6 cellular contexts compared by ENCODE assay signal in the genomic region with DNA sequence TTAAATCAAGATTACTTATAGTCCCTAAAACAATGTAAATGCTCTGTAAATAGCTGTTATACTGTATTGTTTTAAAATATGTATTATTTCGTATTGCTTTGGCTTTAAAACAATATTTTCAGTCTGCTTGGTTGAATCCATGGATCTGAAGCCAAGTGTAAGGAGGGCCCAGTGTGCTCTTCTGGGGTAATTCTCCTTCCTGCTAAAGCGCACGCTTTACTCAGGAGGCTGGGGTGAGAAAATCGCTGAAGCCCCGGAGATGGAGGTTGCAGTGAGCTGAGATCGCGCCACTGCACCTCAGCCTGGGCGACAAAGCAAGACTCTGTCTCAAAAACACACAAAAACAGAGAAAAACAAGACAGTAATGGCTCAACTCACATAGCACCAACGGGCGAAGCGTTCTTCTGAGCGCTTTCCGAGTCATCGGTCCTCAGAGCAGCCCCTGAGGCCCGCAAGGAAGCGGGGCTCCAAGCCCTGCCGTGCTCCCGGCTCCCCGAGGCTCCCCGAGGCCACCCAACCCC. TPM values are rescaled to one million over a fixed set of nuclear protein-coding genes. Genes with fewer than 3 reads are reported as not detected.
DNase-seq lines count a peak whose midpoint lies in the region; ATAC-seq, FAIRE-seq and TF ChIP-seq lines count a peak whose summit lies in the region.

No MANE protein-coding gene starts in this region.

- peaks cover 0 to 3% (median 0%) of the 10 kb centered on the region in 5 donors for H3K36me3 Mint-ChIP-seq in naive thymus-derived CD4-positive, alpha-beta T cell

- POLR2A ChIA-PET in HCT116 (lab: Charles Lee), result no interaction called here
- POLR2A ChIA-PET in naive thymus-derived CD4-positive, alpha-beta T cell (lab: Charles Lee), result interaction anchor here (1.3 to 2.1 kb wide), 2 partner anchors 55 to 205 kb away, joined by 3 to 14 read pairs; a partner anchor contains a TSS

- H3K4me3 Mint-ChIP-seq in naive thymus-derived CD4-positive, alpha-beta T cell, result peak overlapping the region; percentile 87 to 95 (median 92)

- H3K36me3 ChIP-seq in HCT116 (ENCODE audit: control insufficient read depth in 1 of 2, insufficient read depth in 2 of 2, low read length in 2 of 2), result no peaks in the 10 kb centered on the region
- H3K36me3 ChIP-seq in naive thymus-derived CD4-positive, alpha-beta T cell (ENCODE audit: control insufficient read depth in 2 of 3, insufficient read depth in 3 of 3, low read length in 3 of 3), result peaks cover 0 to 28% (median 0%) of the 10 kb centered on the region in 3 experiments

- peak overlapping the region; percentile 67 to 71 for H3K4me3 ChIP-seq in HCT116 (replicated peaks in 1 of 2; ENCODE audit: low read depth in 1 of 2, low read length in 2 of 2)
- peak overlapping the region; percentile 53 for H3K4me3 ChIP-seq in astrocyte of the cerebellum (ENCODE audit: low read depth, low read length)
- H3K4me3 ChIP-seq in naive thymus-derived CD4-positive, alpha-beta T cell (ENCODE audit: low read length), result peak overlapping the region; percentile 82

- peak overlapping the region; percentile 96 for H3K4me2 ChIP-seq in HCT116 (ENCODE audit: low read length)

- H3K9me3 Mint-ChIP-seq in naive thymus-derived CD4-positive, alpha-beta T cell, result no peaks in the 10 kb centered on the region

- DNase-seq in ACHN (peak; percentile 29), HCT116 (ENCODE audit: low read depth, low spot score) (no peak), astrocyte of the cerebellum (ENCODE audit: low read depth) (no peak), COR-L47 (lab: John Stamatoyannopoulos, UW) (no peak), RCC 7860 (ENCODE audit: low spot score) (no peak)
- no peak for DNase-seq in naive thymus-derived CD4-positive, alpha-beta T cell

- ATAC-seq in HCT116, result peak; percentile 0
- peak; percentile 18 for ATAC-seq in naive thymus-derived CD4-positive, alpha-beta T cell

- H2AFZ ChIP-seq in HCT116 (ENCODE audit: low read depth, low read length, poor library complexity, severe bottlenecking), result peak overlapping the region; percentile 56

- no peak for FAIRE-seq in RCC 7860 (lab: Jason Lieb, UNC)

- no peaks in the 10 kb centered on the region for H3K79me2 ChIP-seq in HCT116 (ENCODE audit: insufficient read depth, low read length)

- CTCF ChIA-PET in HCT116 (lab: Charles Lee), result interaction anchor here (1.0 to 1.3 kb wide), 4 partner anchors 24 to 244 kb away, joined by 3 to 7 read pairs (median 3); a partner anchor contains a TSS
- CTCF ChIA-PET in naive thymus-derived CD4-positive, alpha-beta T cell (lab: Charles Lee), result interaction anchor here (0.6 to 3.0 kb wide), 3 partner anchors 54 to 1798 kb away, joined by 3 to 19 read pairs (median 4); a partner anchor contains a TSS

- intact Hi-C loops in HCT116 (cut with micrococcal nuclease), result loop anchor here (2.0 to 10.0 kb wide), 3 partner anchors 14 to 382 kb away; a partner anchor contains a TSS
- intact Hi-C loops in naive thymus-derived CD4-positive, alpha-beta T cell (cut with micrococcal nuclease), result loop anchor here (1.0 to 10.0 kb wide), 10 partner anchors 13 to 742 kb away; a partner anchor contains a TSS

- peak overlapping the region; percentile 88 for H3K27ac ChIP-seq in HCT116 (ENCODE audit: low read depth, low read length)
- H3K27ac ChIP-seq in naive thymus-derived CD4-positive, alpha-beta T cell (ENCODE audit: low read depth, low read length), result peak overlapping the region; percentile 78

- peaks cover 10 to 37% of the 10 kb centered on the region in 2 experiments for H3K4me1 ChIP-seq in HCT116 (ENCODE audit: control insufficient read depth in 1 of 2, insufficient read depth in 2 of 2, low read length in 2 of 2)
- H3K4me1 ChIP-seq in naive thymus-derived CD4-positive, alpha-beta T cell (ENCODE audit: control insufficient read depth in 2 of 2, insufficient read depth in 2 of 2, low read length in 2 of 2), result peaks cover 19 to 21% of the 10 kb centered on the region in 2 donors

- RAD21 ChIA-PET in HCT116 (lab: Charles Lee; ENCODE audit: low non-redundant PET in 1 of 2, low total read pairs in 2 of 2, uncharacterized antibody in 2 of 2, unreplicated experiment in 2 of 2), result interaction anchor here (1.0 kb wide), 3 partner anchors 23 to 244 kb away, joined by 3 to 4 read pairs (median 4); no protein-coding TSS in a partner anchor

- H3K27ac Mint-ChIP-seq in naive thymus-derived CD4-positive, alpha-beta T cell, result peak overlapping the region; percentile 76 to 90 (median 81)

- H3K4me1 Mint-ChIP-seq in naive thymus-derived CD4-positive, alpha-beta T cell, result peaks cover 11 to 34% (median 22%) of the 10 kb centered on the region in 7 donors

- in situ Hi-C loops in ACHN (cut with HindIII; ENCODE audit: low pct_ligation_motif_present, low pct_unique_long_range_greater_than_20kb, low sequenced_read_pairs) (no loop called here), astrocyte of the cerebellum (cut with HindIII; ENCODE audit: low sequenced_read_pairs) (no loop called here)

- TSS peak; percentile 72 for BruUV-seq in HCT116 (replicated peaks; lab: Mats Ljungman, UMichigan)

- H3K9me2 ChIP-seq in HCT116 (ENCODE audit: insufficient read depth), result no peaks in the 10 kb centered on the region

- no peaks in the 10 kb centered on the region for H3K27me3 ChIP-seq in HCT116 (ENCODE audit: insufficient read depth, low read length)
- no peaks in the 10 kb centered on the region for H3K27me3 ChIP-seq in naive thymus-derived CD4-positive, alpha-beta T cell (ENCODE audit: control insufficient read depth in 2 of 2, insufficient read depth in 2 of 2, low read length in 2 of 2)

- H3K9me3 ChIP-seq in HCT116 (ENCODE audit: control insufficient read depth in 1 of 2, insufficient read depth in 1 of 2, low read depth in 1 of 2, low read length in 2 of 2), result no peaks in the 10 kb centered on the region
- no peaks in the 10 kb centered on the region for H3K9me3 ChIP-seq in naive thymus-derived CD4-positive, alpha-beta T cell (ENCODE audit: control insufficient read depth in 2 of 3, low read length in 3 of 3)

- no peak for TF ChIP-seq RAD21 in HCT116 (IDR thresholded peaks at IDR 0.05; ENCODE audit: low read depth)

- peak overlapping the region; percentile 70 for H3K9ac ChIP-seq in HCT116 (ENCODE audit: low read length)

- H4K20me1 ChIP-seq in HCT116 (ENCODE audit: insufficient read depth), result no peaks in the 10 kb centered on the region

- no peak for TF ChIP-seq POLR2A in HCT116 (IDR thresholded peaks at IDR 0.05; ENCODE audit: borderline replicate concordance, extremely low read depth, insufficient read depth, insufficient read length)

- no peaks in the 10 kb centered on the region for H3K27me3 Mint-ChIP-seq in naive thymus-derived CD4-positive, alpha-beta T cell

- TF ChIP-seq CTCF in HCT116 (IDR thresholded peaks at IDR 0.05 in 2 of 3, conservative IDR thresholded peaks at IDR 0.05 in 1 of 3; ENCODE audit: borderline replicate concordance in 1 of 3, insufficient read depth in 1 of 3, low read depth in 2 of 3, low read length in 2 of 3), result no peak
- TF ChIP-seq CTCF in astrocyte of the cerebellum (IDR thresholded peaks at IDR 0.05; ENCODE audit: low read depth, low read length, missing control alignments), result no peak

TF ChIP-seq in HCT116, 20 proteins besides CTCF, POLR2A, EP300 and RAD21 (continues in another document):
- TF ChIP-seq, protein P1, sequence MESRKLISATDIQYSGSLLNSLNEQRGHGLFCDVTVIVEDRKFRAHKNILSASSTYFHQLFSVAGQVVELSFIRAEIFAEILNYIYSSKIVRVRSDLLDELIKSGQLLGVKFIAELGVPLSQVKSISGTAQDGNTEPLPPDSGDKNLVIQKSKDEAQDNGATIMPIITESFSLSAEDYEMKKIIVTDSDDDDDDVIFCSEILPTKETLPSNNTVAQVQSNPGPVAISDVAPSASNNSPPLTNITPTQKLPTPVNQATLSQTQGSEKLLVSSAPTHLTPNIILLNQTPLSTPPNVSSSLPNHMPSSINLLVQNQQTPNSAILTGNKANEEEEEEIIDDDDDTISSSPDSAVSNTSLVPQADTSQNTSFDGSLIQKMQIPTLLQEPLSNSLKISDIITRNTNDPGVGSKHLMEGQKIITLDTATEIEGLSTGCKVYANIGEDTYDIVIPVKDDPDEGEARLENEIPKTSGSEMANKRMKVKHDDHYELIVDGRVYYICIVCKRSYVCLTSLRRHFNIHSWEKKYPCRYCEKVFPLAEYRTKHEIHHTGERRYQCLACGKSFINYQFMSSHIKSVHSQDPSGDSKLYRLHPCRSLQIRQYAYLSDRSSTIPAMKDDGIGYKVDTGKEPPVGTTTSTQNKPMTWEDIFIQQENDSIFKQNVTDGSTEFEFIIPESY (IDR thresholded peaks at IDR 0.05; ENCODE audit: extremely low read depth, insufficient replicate concordance, low read length), result no peak
- TF ChIP-seq YY1 (IDR thresholded peaks at IDR 0.05; ENCODE audit: extremely low read depth, insufficient replicate concordance, low read depth, low read length), result no peak
- no peak for TF ChIP-seq JUND (IDR thresholded peaks at IDR 0.05)
- no peak for TF ChIP-seq EZH2phosphoT487 (IDR thresholded peaks at IDR 0.05; ENCODE audit: borderline replicate concordance)
- no peak for TF ChIP-seq ZFX (IDR thresholded peaks at IDR 0.05)
- no peak for TF ChIP-seq EZH2 (IDR thresholded peaks at IDR 0.05)
- no peak for TF ChIP-seq SRF (IDR thresholded peaks at IDR 0.05; ENCODE audit: low read depth)
- TF ChIP-seq CEBPB (IDR thresholded peaks at IDR 0.05; ENCODE audit: low read depth), result no peak
- TF ChIP-seq SP1 (IDR thresholded peaks at IDR 0.05; ENCODE audit: low read depth), result no peak

RNA-seq across cellular contexts. Expression of a gene that starts 0.4 kb away (rescaled TPM):
- 28.2 TPM for total RNA-seq in HCT116 (2021; ENCODE audit: unreplicated experiment)
- 22.3 and 26.0 TPM in 2 replicates for polyA plus RNA-seq in HCT116 (2012)
- 10 to 100 TPM; 42.3 to 72.4 (median 65.8) TPM for total RNA-seq in naive thymus-derived CD4-positive, alpha-beta T cell
- 10 to 100 TPM in 1 of 2 donors, 1 to 10 TPM in 1; 8.3 to 18.1 TPM for polyA plus RNA-seq in naive thymus-derived CD4-positive, alpha-beta T cell

RNA-seq across cellular contexts. Expression of a gene that starts 6.7 kb away (rescaled TPM):
- 0.22 TPM for total RNA-seq in HCT116 (2021; ENCODE audit: unreplicated experiment)
- 4.4 and 5.6 TPM in 2 replicates for polyA plus RNA-seq in HCT116 (2012)
- total RNA-seq in naive thymus-derived CD4-positive, alpha-beta T cell, result 1 to 10 TPM in 1 of 5 experiments, under 1 TPM in 2, not detected in 2; 0.16 to 1.1 (median 0.46) TPM
- polyA plus RNA-seq in naive thymus-derived CD4-positive, alpha-beta T cell, result 1 to 10 TPM; 2.0 to 2.3 TPM

RNA-seq across cellular contexts. Expression of a gene that starts 13.1 kb away (rescaled TPM):
- total RNA-seq in HCT116 (2021; ENCODE audit: unreplicated experiment), result 22.0 TPM
- polyA plus RNA-seq in HCT116 (2012), result 17.8 and 20.2 TPM in 2 replicates
- 10 to 100 TPM; 14.9 to 28.0 (median 22.7) TPM for total RNA-seq in naive thymus-derived CD4-positive, alpha-beta T cell
- 1 to 10 TPM; 1.5 to 7.9 TPM for polyA plus RNA-seq in naive thymus-derived CD4-positive, alpha-beta T cell

RNA-seq across cellular contexts. Expression of a gene that starts 24.9 kb away (rescaled TPM):
- 91.1 TPM for total RNA-seq in HCT116 (2021; ENCODE audit: unreplicated experiment)
- 75.9 and 100 TPM in 2 replicates for polyA plus RNA-seq in HCT116 (2012)
- total RNA-seq in naive thymus-derived CD4-positive, alpha-beta T cell, result 10 to 100 TPM; 10.6 to 28.1 (median 22.0) TPM
- 1 to 10 TPM in 1 of 2 donors, under 1 TPM in 1; 0.45 to 1.7 TPM for polyA plus RNA-seq in naive thymus-derived CD4-positive, alpha-beta T cell

RNA-seq across cellular contexts. Expression of a gene that starts 54.2 kb away (rescaled TPM):
- 17.5 TPM for total RNA-seq in HCT116 (2021; ENCODE audit: unreplicated experiment)
- polyA plus RNA-seq in HCT116 (2012), result 19.1 and 21.9 TPM in 2 replicates
- total RNA-seq in naive thymus-derived CD4-positive, alpha-beta T cell, result 10 to 100 TPM; 28.9 to 69.9 (median 64.9) TPM
- polyA plus RNA-seq in naive thymus-derived CD4-positive, alpha-beta T cell, result 10 to 100 TPM; 14.9 to 24.0 TPM
